32 cellular contexts compared by ENCODE assay signal in the genomic region with DNA sequence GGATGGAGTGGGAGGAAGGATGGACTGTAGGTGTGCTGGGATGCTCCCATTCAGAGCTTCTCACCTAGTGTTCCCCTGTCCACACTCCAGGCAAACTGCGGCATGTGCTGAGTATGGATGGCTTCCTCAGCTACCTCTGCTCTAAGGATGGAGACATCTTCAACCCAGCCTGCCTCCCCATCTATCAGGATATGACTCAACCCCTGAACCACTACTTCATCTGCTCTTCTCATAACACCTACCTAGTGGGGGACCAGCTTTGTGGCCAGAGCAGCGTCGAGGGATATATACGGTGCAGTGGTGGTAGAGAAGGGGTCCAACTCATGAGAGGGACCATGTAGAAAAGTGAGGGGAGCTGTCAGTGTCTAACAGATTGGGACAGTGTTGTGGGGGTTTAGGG.
"Had no signal": no experiment of that assay in that cellular context is flagged by ENCODE, and none has a peak within 500 bp of the region (broad histone marks: within the 10 kb centered on the region; RNA-seq: fewer than 3 reads in every experiment).

No MANE protein-coding gene starts in this region.

- H3K27me3 Mint-ChIP-seq: activated naive CD4-positive, alpha-beta T cell treated with anti-CD3 and anti-CD28 coated beads, Interleukin-2, amount 50 U/mL, for 24 hours; naive thymus-derived CD8-positive, alpha-beta T cell; stimulated activated memory B cell treated with anti-CD40 and anti-IgM and Interleukin-4, amounts not matched to agents 10 μg/mL and 1 μg/mL and 100 μg/mL, for 72 hours had no signal

- H3K27ac ChIP-seq: adrenal gland, body of pancreas, coronary artery, dorsolateral prefrontal cortex, left lung, lower lobe of right lung, pancreas, prostate gland, sigmoid colon, suprapubic skin, tibial artery, upper lobe of right lung, VCaP had no signal

- ATAC-seq: body of pancreas; left lung; lower lobe of right lung; naive thymus-derived CD8-positive, alpha-beta T cell; pancreas; stimulated activated memory B cell treated with anti-CD40 and anti-IgM and Interleukin-4, amounts not matched to agents 10 μg/mL and 1 μg/mL and 100 μg/mL, for 72 hours; upper lobe of right lung had no signal

- H3K27me3 ChIP-seq: adrenal gland, body of pancreas, dorsolateral prefrontal cortex, left lung, pancreas, sigmoid colon, suprapubic skin, tibial artery, upper lobe of right lung had no signal

- H3K4me1 Mint-ChIP-seq: activated naive CD4-positive, alpha-beta T cell treated with anti-CD3 and anti-CD28 coated beads, Interleukin-2, amount 50 U/mL, for 24 hours; neural crest cell had no signal

- H3K4me3 Mint-ChIP-seq: activated naive CD4-positive, alpha-beta T cell treated with anti-CD3 and anti-CD28 coated beads, Interleukin-2, amount 50 U/mL, for 24 hours; naive thymus-derived CD8-positive, alpha-beta T cell; neural crest cell; stimulated activated memory B cell treated with anti-CD40 and anti-IgM and Interleukin-4, amounts not matched to agents 10 μg/mL and 1 μg/mL and 100 μg/mL, for 72 hours; T-helper 1 cell treated with Interleukin-12 subunit alpha and Interleukin-12 subunit beta and Interleukin-4 antibody, amounts not matched to agents 30 μg/mL and 1 μg/mL, for 36 hours had no signal

- DNase-seq: activated CD4-positive, alpha-beta T cell treated with anti-CD3 and anti-CD28 coated beads for 4 hours; activated CD4-positive, alpha-beta T cell treated with anti-CD3 and anti-CD28 coated beads, Interleukin-2, amount 50 U/mL, for 4 hours; activated T-cell treated with anti-CD3 and anti-CD28 coated beads, Interleukin-2, amount 50 U/mL, for 1 hour; adrenal gland; aorta; body of pancreas; dorsolateral prefrontal cortex; effector memory CD4-positive, alpha-beta T cell; left lung; lower lobe of right lung; mesenchymal stem cell; naive thymus-derived CD8-positive, alpha-beta T cell; nucleus accumbens; pancreas; retina; sigmoid colon; small intestine; stimulated activated CD4-positive, alpha-beta T cell treated with anti-CD3 and anti-CD28 coated beads, Interleukin-4, amount 100 ng/mL, for 24 hours; T-helper 9 cell; tibial artery; upper lobe of right lung had no signal

- FAIRE-seq: frontal cortex, pancreas, small intestine, TTC549 had no signal

- H3K4me1 ChIP-seq: adrenal gland, body of pancreas, left lung, pancreas, prostate gland, sigmoid colon, suprapubic skin, tibial artery, upper lobe of right lung had no signal

- H3K9me3 Mint-ChIP-seq: activated naive CD4-positive, alpha-beta T cell treated with anti-CD3 and anti-CD28 coated beads, Interleukin-2, amount 50 U/mL, for 24 hours; activated T-helper 2 cell treated with anti-CD3 and anti-CD28 coated beads, Interferon-gamma antibody, Interleukin-2, Interleukin-4, amounts not matched to agents 10 μg/mL and 5 μg/mL and 100 μg/mL, durations not matched to agents 14 hours and 24 hours and 36 hours; naive thymus-derived CD8-positive, alpha-beta T cell; neural crest cell; stimulated activated memory B cell treated with anti-CD40 and anti-IgM and Interleukin-4, amounts not matched to agents 10 μg/mL and 1 μg/mL and 100 μg/mL, for 72 hours; T-helper 1 cell treated with Interleukin-12 subunit alpha and Interleukin-12 subunit beta and Interleukin-4 antibody, amounts not matched to agents 30 μg/mL and 1 μg/mL, for 36 hours had no signal

- H3K36me3 Mint-ChIP-seq: activated naive CD4-positive, alpha-beta T cell treated with anti-CD3 and anti-CD28 coated beads, Interleukin-2, amount 50 U/mL, for 24 hours; naive thymus-derived CD8-positive, alpha-beta T cell had no signal

- H3K4me3 ChIP-seq: adrenal gland, body of pancreas, coronary artery, dorsolateral prefrontal cortex, left lung, lower lobe of right lung, pancreas, prostate gland, sigmoid colon, suprapubic skin, tibial artery, upper lobe of right lung had no signal

- H3K27ac Mint-ChIP-seq: activated naive CD4-positive, alpha-beta T cell treated with anti-CD3 and anti-CD28 coated beads, Interleukin-2, amount 50 U/mL, for 24 hours; activated T-helper 2 cell treated with anti-CD3 and anti-CD28 coated beads, Interferon-gamma antibody, Interleukin-2, Interleukin-4, amounts not matched to agents 10 μg/mL and 5 μg/mL and 100 μg/mL, durations not matched to agents 14 hours and 24 hours and 36 hours; stimulated activated memory B cell treated with anti-CD40 and anti-IgM and Interleukin-4, amounts not matched to agents 10 μg/mL and 1 μg/mL and 100 μg/mL, for 72 hours; T-helper 1 cell treated with Interleukin-12 subunit alpha and Interleukin-12 subunit beta and Interleukin-4 antibody, amounts not matched to agents 30 μg/mL and 1 μg/mL, for 36 hours had no signal

- H3K9me3 ChIP-seq: adrenal gland, body of pancreas, left lung, lower lobe of right lung, pancreas, prostate gland, sigmoid colon, suprapubic skin, tibial artery, upper lobe of right lung had no signal

- H3K36me3 ChIP-seq: adrenal gland, lower lobe of right lung, pancreas, prostate gland, suprapubic skin, tibial artery, upper lobe of right lung had no signal
